In genomic region chr19:41552558-41552957, GRCh38 we compare ENCODE assay signal across 11 cellular contexts. TPM values are rescaled to one million over a fixed set of nuclear protein-coding genes. Genes with fewer than 3 reads are reported as not detected.
DNase-seq lines count a peak whose midpoint lies in the region; ATAC-seq and TF ChIP-seq lines count a peak whose summit lies in the region.
"Had no signal": no experiment of that assay in that cellular context is flagged by ENCODE, and none has a peak within 500 bp of the region (broad histone marks: within the 10 kb centered on the region; RNA-seq: fewer than 3 reads in every experiment).

No MANE protein-coding gene starts in this region.

- peaks cover 10% of the 10 kb centered on the region for H3K9me3 ChIP-seq in A673 (ENCODE audit: low read depth, low read length, poor library complexity, severe bottlenecking)

- no peak for TF ChIP-seq CTCF in A673 (conservative IDR thresholded peaks at IDR 0.05; ENCODE audit: low read depth, low read length)

- CTCF ChIA-PET in A673 (lab: Charles Lee) = no interaction called here

- no peak overlapping the region for H3K4me3 ChIP-seq in A673 (ENCODE audit: low read depth, low read length, poor library complexity, severe bottlenecking)

- H3K27ac ChIP-seq in A673 (ENCODE audit: low read depth, low read length, poor library complexity, severe bottlenecking) = no peak overlapping the region

- no TSS peak for BruUV-seq in A673 (replicated peaks; lab: Mats Ljungman, UMichigan)

- peaks cover 4% of the 10 kb centered on the region for H3K9me3 Mint-ChIP-seq in activated T-cell treated with anti-CD3 and anti-CD28 coated beads, Interleukin-2, amount 50 U/mL, for 24 hours
- peaks cover 7% of the 10 kb centered on the region for H3K9me3 Mint-ChIP-seq in activated T-helper 2 cell treated with anti-CD3 and anti-CD28 coated beads, Interferon-gamma antibody, Interleukin-2, Interleukin-4, amounts not matched to agents 10 μg/mL and 5 μg/mL and 100 μg/mL, durations not matched to agents 14 hours and 24 hours and 36 hours
- H3K9me3 Mint-ChIP-seq in stimulated activated naive CD8-positive, alpha-beta T cell treated with anti-CD3 and anti-CD28 coated beads, Interleukin-15, amount 100 ng/mL, for 72 hours = no peaks in the 10 kb centered on the region

- ATAC-seq in HG03432 (IDR thresholded peaks at IDR 0.05; ENCODE audit: unreplicated experiment) (peak; percentile 40), GM18502 (IDR thresholded peaks at IDR 0.05; ENCODE audit: poor library complexity, unreplicated experiment) (no peak)
- peak; percentile 44 for ATAC-seq in stimulated activated naive CD8-positive, alpha-beta T cell treated with anti-CD3 and anti-CD28 coated beads, Interleukin-15, amount 100 ng/mL, for 72 hours
- ATAC-seq: sciatic nerve had no signal

- no peaks in the 10 kb centered on the region for H3K27me3 ChIP-seq in A673 (replicated peaks; ENCODE audit: insufficient read depth, low read depth, low read length, poor library complexity)

- POLR2A ChIA-PET in A673 (lab: Charles Lee; ENCODE audit: low non-redundant PET) = interaction anchor here (1.0 kb wide), 1 partner anchor 21 kb away, joined by 3 read pairs; no protein-coding TSS in a partner anchor

- H3K4me1 ChIP-seq in A673 (ENCODE audit: insufficient read depth, low read length, poor library complexity, severe bottlenecking) = peaks cover 23% of the 10 kb centered on the region

- no peaks in the 10 kb centered on the region for H3K27me3 Mint-ChIP-seq in activated T-cell treated with anti-CD3 and anti-CD28 coated beads, Interleukin-2, amount 50 U/mL, for 24 hours
- no peaks in the 10 kb centered on the region for H3K27me3 Mint-ChIP-seq in activated T-helper 2 cell treated with anti-CD3 and anti-CD28 coated beads, Interferon-gamma antibody, Interleukin-2, Interleukin-4, amounts not matched to agents 10 μg/mL and 5 μg/mL and 100 μg/mL, durations not matched to agents 14 hours and 24 hours and 36 hours (ENCODE audit: low read depth)
- no peaks in the 10 kb centered on the region for H3K27me3 Mint-ChIP-seq in stimulated activated naive CD8-positive, alpha-beta T cell treated with anti-CD3 and anti-CD28 coated beads, Interleukin-15, amount 100 ng/mL, for 72 hours

- DNase-seq in activated T-cell treated with anti-CD3 and anti-CD28 coated beads, Interleukin-2, amount 50 U/mL, for 24 hours = peak; percentile 49
- no peak for DNase-seq in activated T-cell treated with anti-CD3 and anti-CD28 coated beads, Interleukin-2, amount 50 U/mL, for 1 hour
- no peak for DNase-seq in activated T-helper 2 cell treated with anti-CD3 and anti-CD28 coated beads, Interferon-gamma antibody, Interleukin-2, Interleukin-4, amounts not matched to agents 10 μg/mL and 5 μg/mL and 100 μg/mL, durations not matched to agents 14 hours and 24 hours and 36 hours (ENCODE audit: low spot score)
- DNase-seq in stimulated activated naive CD8-positive, alpha-beta T cell treated with anti-CD3 and anti-CD28 coated beads, Interleukin-15, amount 100 ng/mL, for 72 hours = peak; percentile 43 to 58
- DNase-seq in NCI-H446 treated with DMSO at 0.1 percent for 48 hours (lab: John Stamatoyannopoulos, UW) = no peak
- no peak for DNase-seq in A673 (ENCODE audit: low spot score)
- DNase-seq: NCI-H1092 treated with DMSO at 0.1 percent for 48 hours had no signal

- H3K4me3 Mint-ChIP-seq in activated T-cell treated with anti-CD3 and anti-CD28 coated beads, Interleukin-2, amount 50 U/mL, for 24 hours = peak overlapping the region; percentile 94
- peak overlapping the region; percentile 89 for H3K4me3 Mint-ChIP-seq in activated T-helper 2 cell treated with anti-CD3 and anti-CD28 coated beads, Interferon-gamma antibody, Interleukin-2, Interleukin-4, amounts not matched to agents 10 μg/mL and 5 μg/mL and 100 μg/mL, durations not matched to agents 14 hours and 24 hours and 36 hours (ENCODE audit: low read depth)
- peak overlapping the region; percentile 91 to 93 for H3K4me3 Mint-ChIP-seq in stimulated activated naive CD8-positive, alpha-beta T cell treated with anti-CD3 and anti-CD28 coated beads, Interleukin-15, amount 100 ng/mL, for 72 hours

- H3K27ac Mint-ChIP-seq in activated T-cell treated with anti-CD3 and anti-CD28 coated beads, Interleukin-2, amount 50 U/mL, for 24 hours = peak overlapping the region; percentile 98
- H3K27ac Mint-ChIP-seq in activated T-helper 2 cell treated with anti-CD3 and anti-CD28 coated beads, Interferon-gamma antibody, Interleukin-2, Interleukin-4, amounts not matched to agents 10 μg/mL and 5 μg/mL and 100 μg/mL, durations not matched to agents 14 hours and 24 hours and 36 hours = peak overlapping the region; percentile 95
- peak overlapping the region; percentile 96 to 100 for H3K27ac Mint-ChIP-seq in stimulated activated naive CD8-positive, alpha-beta T cell treated with anti-CD3 and anti-CD28 coated beads, Interleukin-15, amount 100 ng/mL, for 72 hours

- intact Hi-C loops in activated T-helper 2 cell treated with anti-CD3 and anti-CD28 coated beads, Interferon-gamma antibody, Interleukin-2, Interleukin-4, amounts not matched to agents 10 μg/mL and 5 μg/mL and 100 μg/mL, durations not matched to agents 14 hours and 24 hours and 36 hours (cut with micrococcal nuclease) = loop anchor here (1.0 kb wide), 2 partner anchors 10 to 17 kb away; no protein-coding TSS in a partner anchor
- intact Hi-C loops in A673 (cut with micrococcal nuclease; ENCODE audit: unreplicated experiment) = no loop called here

- no peaks in the 10 kb centered on the region for H3K36me3 ChIP-seq in A673 (ENCODE audit: insufficient read depth, low read length, poor library complexity, severe bottlenecking)

- peaks cover 72% of the 10 kb centered on the region for H3K4me1 Mint-ChIP-seq in activated T-cell treated with anti-CD3 and anti-CD28 coated beads, Interleukin-2, amount 50 U/mL, for 24 hours (ENCODE audit: low read depth)
- H3K4me1 Mint-ChIP-seq in activated T-helper 2 cell treated with anti-CD3 and anti-CD28 coated beads, Interferon-gamma antibody, Interleukin-2, Interleukin-4, amounts not matched to agents 10 μg/mL and 5 μg/mL and 100 μg/mL, durations not matched to agents 14 hours and 24 hours and 36 hours (ENCODE audit: low read depth) = peaks cover 66% of the 10 kb centered on the region
- peaks cover 59% of the 10 kb centered on the region for H3K4me1 Mint-ChIP-seq in stimulated activated naive CD8-positive, alpha-beta T cell treated with anti-CD3 and anti-CD28 coated beads, Interleukin-15, amount 100 ng/mL, for 72 hours

- H3K36me3 Mint-ChIP-seq in activated T-cell treated with anti-CD3 and anti-CD28 coated beads, Interleukin-2, amount 50 U/mL, for 24 hours (ENCODE audit: low read depth) = peaks cover 82% of the 10 kb centered on the region
- peaks cover 69% of the 10 kb centered on the region for H3K36me3 Mint-ChIP-seq in activated T-helper 2 cell treated with anti-CD3 and anti-CD28 coated beads, Interferon-gamma antibody, Interleukin-2, Interleukin-4, amounts not matched to agents 10 μg/mL and 5 μg/mL and 100 μg/mL, durations not matched to agents 14 hours and 24 hours and 36 hours (ENCODE audit: low read depth)

RNA-seq across cellular contexts. Expression of gene CEACAM21, which starts 23.4 kb away (rescaled TPM):
- 16.6 and 19.4 TPM in 2 replicates for total RNA-seq in activated T-helper 2 cell treated with anti-CD3 and anti-CD28 coated beads, Interferon-gamma antibody, Interleukin-2, Interleukin-4, amounts not matched to agents 10 μg/mL and 5 μg/mL and 100 μg/mL, durations not matched to agents 14 hours and 24 hours and 36 hours
- 4.3 and 6.1 TPM in 2 replicates for total RNA-seq in A673 (2021)
- total RNA-seq: fibroblast of villous mesenchyme had no signal

Comparison
In these comparisons a context has a peak if more than half of its experiments do, and no peak if none do; other contexts are left out.
1. DNase-seq: peak in activated T-cell treated with anti-CD3 and anti-CD28 coated beads, Interleukin-2, amount 50 U/mL, for 24 hours (single experiment) and stimulated activated naive CD8-positive, alpha-beta T cell treated with anti-CD3 and anti-CD28 coated beads, Interleukin-15, amount 100 ng/mL, for 72 hours (2 of 2); none in activated T-cell treated with anti-CD3 and anti-CD28 coated beads, Interleukin-2, amount 50 U/mL, for 1 hour (single experiment), activated T-helper 2 cell treated with anti-CD3 and anti-CD28 coated beads, Interferon-gamma antibody, Interleukin-2, Interleukin-4, amounts not matched to agents 10 μg/mL and 5 μg/mL and 100 μg/mL, durations not matched to agents 14 hours and 24 hours and 36 hours (single experiment), NCI-H446 treated with DMSO at 0.1 percent for 48 hours (single experiment) and A673 (single experiment).
2. Peak in every context shown above with its lines, with median percentiles within 50 percentile points of each other: H3K27ac Mint-ChIP-seq and H3K4me3 Mint-ChIP-seq.